In the genomic region with DNA sequence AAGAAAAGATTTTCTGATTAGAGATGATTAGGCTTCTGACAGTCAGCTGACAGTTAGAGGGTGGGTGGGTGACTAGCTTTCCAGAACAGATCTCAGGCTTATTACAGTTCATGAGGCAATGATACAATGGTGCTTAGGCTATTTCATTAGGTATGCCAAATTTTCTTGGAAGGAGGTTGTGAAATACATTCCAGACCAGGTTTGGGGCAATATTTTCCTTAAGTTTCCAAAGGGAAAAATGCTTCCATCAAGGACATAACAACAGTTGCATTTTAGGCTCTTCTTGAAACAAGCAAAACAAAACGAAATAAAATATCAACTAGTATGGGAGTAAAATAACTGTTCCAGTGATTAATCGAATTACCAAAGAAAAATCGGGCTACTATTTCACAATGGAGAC, we compare ENCODE assay signal across 22 cellular contexts. TPM values are rescaled to one million over a fixed set of nuclear protein-coding genes. Genes with fewer than 3 reads are reported as not detected.
DNase-seq lines count a peak whose midpoint lies in the region; ATAC-seq and TF ChIP-seq lines count a peak whose summit lies in the region.
"Had no signal": no experiment of that assay in that cellular context is flagged by ENCODE, and none has a peak within 500 bp of the region (broad histone marks: within the 10 kb centered on the region; RNA-seq: fewer than 3 reads in every experiment).

No MANE protein-coding gene starts in this region.

- DNase-seq in MCF 10A (ENCODE audit: unreplicated experiment) = peak; percentile 4
- no peak for DNase-seq in mammary epithelial cell
- peak; percentile 31 for DNase-seq in fibroblast of gingiva (ENCODE audit: low read depth)
- no peak for DNase-seq in sciatic nerve (ENCODE audit: low spot score)
- DNase-seq in NCI-H524 treated with DMSO at 0.1 percent for 48 hours (lab: John Stamatoyannopoulos, UW) = no peak
- DNase-seq in SKM-1 (lab: John Stamatoyannopoulos, UW; ENCODE audit: unreplicated experiment) = no peak
- DNase-seq: ACHN; AML-193; BE2C; CD4-positive, alpha-beta T cell; CD8-positive, alpha-beta memory T cell; DMS 273 treated with DMSO at 0.1 percent for 48 hours; DMS79; EL; GDM1; H9 had no signal

- CTCF ChIA-PET in MCF 10A (lab: Yijun Ruan, JAX) = interaction anchor here (0.8 to 2.2 kb wide), 2 partner anchors 12 to 299 kb away, joined by 3 to 10 read pairs; no protein-coding TSS in a partner anchor
- CTCF ChIA-PET in mammary epithelial cell (lab: Charles Lee; ENCODE audit: low non-redundant PET) = no interaction called here

- no peak overlapping the region for H3K4me3 Mint-ChIP-seq in MCF 10A (ENCODE audit: unreplicated experiment)
- H3K4me3 Mint-ChIP-seq: CD14-positive monocyte; CD4-positive, alpha-beta T cell; CD8-positive, alpha-beta memory T cell; GM23338; H9 had no signal

- no peaks in the 10 kb centered on the region for H3K36me3 Mint-ChIP-seq in MCF 10A (ENCODE audit: insufficient read depth, unreplicated experiment)
- H3K36me3 Mint-ChIP-seq: CD14-positive monocyte; CD8-positive, alpha-beta memory T cell had no signal

- intact Hi-C loops in MCF 10A (cut with micrococcal nuclease) = no loop called here
- intact Hi-C loops in mammary epithelial cell (cut with micrococcal nuclease) = no loop called here
- intact Hi-C loops in sciatic nerve (cut with DNase I) = no loop called here

- no peaks in the 10 kb centered on the region for H3K27me3 ChIP-seq in mammary epithelial cell (ENCODE audit: insufficient read depth, low read length)
- H3K27me3 ChIP-seq: BE2C; BLaER1 treated with 17β-estradiol and CSF1 and Interleukin-3, amounts not matched to agents 10 nM and 100 nM had no signal

- POLR2A ChIA-PET in MCF 10A (lab: Yijun Ruan, JAX) = no interaction called here

- H3K4me2 ChIP-seq in mammary epithelial cell (ENCODE audit: insufficient read depth, low read depth, low read length) = no peak overlapping the region
- H3K4me2 ChIP-seq: BLaER1 treated with 17β-estradiol and CSF1 and Interleukin-3, amounts not matched to agents 10 nM and 100 nM; GM23338 had no signal

- no peaks in the 10 kb centered on the region for H4K20me1 ChIP-seq in mammary epithelial cell (ENCODE audit: insufficient read depth, low read length)
- H4K20me1 ChIP-seq: BLaER1 treated with 17β-estradiol and CSF1 and Interleukin-3, amounts not matched to agents 10 nM and 100 nM had no signal

- peak; percentile 42 for ATAC-seq in sciatic nerve
- ATAC-seq: GM12878, GM23338, HCT116 had no signal

- H3K9me3 Mint-ChIP-seq in MCF 10A (ENCODE audit: unreplicated experiment) = no peaks in the 10 kb centered on the region
- H3K9me3 Mint-ChIP-seq: CD4-positive, alpha-beta T cell; CD8-positive, alpha-beta memory T cell; GM23338; H9 had no signal

- TF ChIP-seq CTCF in MCF 10A (IDR thresholded peaks at IDR 0.05; ENCODE audit: unreplicated experiment) = no peak
- TF ChIP-seq CTCF in mammary epithelial cell (conservative IDR thresholded peaks at IDR 0.05 in 1 of 2, IDR thresholded peaks at IDR 0.05 in 1 of 2; ENCODE audit: extremely low read depth in 1 of 2, insufficient read depth in 1 of 2, low read depth in 1 of 2, low read length in 2 of 2) = no peak

- 10% methylated on average over 3 of the region's 3 CpGs for WGBS in mammary epithelial cell (ENCODE audit: low coverage, missing lambda C conversion rate)

- no peaks in the 10 kb centered on the region for H3K36me3 ChIP-seq in mammary epithelial cell (ENCODE audit: insufficient read depth, low read length)
- H3K36me3 ChIP-seq: BE2C; BLaER1 treated with 17β-estradiol and CSF1 and Interleukin-3, amounts not matched to agents 10 nM and 100 nM had no signal

- in situ Hi-C loops in mammary epithelial cell (cut with MboI; ENCODE audit: low sequenced_read_pairs in 2 of 2) = no loop called here

- H3K4me1 ChIP-seq in mammary epithelial cell (ENCODE audit: insufficient read depth, low read length) = no peaks in the 10 kb centered on the region
- H3K4me1 ChIP-seq: BE2C; BLaER1 treated with 17β-estradiol and CSF1 and Interleukin-3, amounts not matched to agents 10 nM and 100 nM had no signal

- peaks cover 19% of the 10 kb centered on the region for H3K27me3 Mint-ChIP-seq in MCF 10A (ENCODE audit: insufficient read depth, unreplicated experiment)
- H3K27me3 Mint-ChIP-seq: CD4-positive, alpha-beta T cell; CD8-positive, alpha-beta memory T cell had no signal

- H3K9ac ChIP-seq in mammary epithelial cell (ENCODE audit: insufficient read depth, low read length) = no peak overlapping the region
- H3K9ac ChIP-seq: BLaER1 treated with 17β-estradiol and CSF1 and Interleukin-3, amounts not matched to agents 10 nM and 100 nM had no signal

- H3K9me3 ChIP-seq in mammary epithelial cell (replicated peaks; ENCODE audit: insufficient read depth, low read length) = no peaks in the 10 kb centered on the region
- H3K9me3 ChIP-seq: BE2C; BLaER1 treated with 17β-estradiol and CSF1 and Interleukin-3, amounts not matched to agents 10 nM and 100 nM had no signal

- H2AFZ ChIP-seq in mammary epithelial cell (ENCODE audit: low read depth, low read length) = no peak overlapping the region
- H2AFZ ChIP-seq: GM23338 had no signal

- no peak overlapping the region for H3K27ac ChIP-seq in mammary epithelial cell (ENCODE audit: insufficient read depth, low read depth, low read length)
- H3K27ac ChIP-seq: 22Rv1; BLaER1 treated with 17β-estradiol and CSF1 and Interleukin-3, amounts not matched to agents 10 nM and 100 nM had no signal

- no peaks in the 10 kb centered on the region for H3K79me2 ChIP-seq in mammary epithelial cell (ENCODE audit: insufficient read depth, low read length)

- dilution Hi-C loops in mammary epithelial cell (cut with HindIII; ENCODE audit: low sequenced_read_pairs) = no loop called here

- no peak overlapping the region for H3K27ac Mint-ChIP-seq in MCF 10A (ENCODE audit: low read depth, unreplicated experiment)
- H3K27ac Mint-ChIP-seq: CD14-positive monocyte; CD4-positive, alpha-beta T cell; CD8-positive, alpha-beta memory T cell; GM23338; H9 had no signal

- peaks cover 4% of the 10 kb centered on the region for H3K4me1 Mint-ChIP-seq in MCF 10A (ENCODE audit: insufficient read depth, unreplicated experiment)
- H3K4me1 Mint-ChIP-seq: CD14-positive monocyte; CD8-positive, alpha-beta memory T cell; GM23338; H9 had no signal

- no peak overlapping the region for H3K4me3 ChIP-seq in mammary epithelial cell (replicated peaks in 1 of 3; ENCODE audit: insufficient read depth in 1 of 3, low read depth in 2 of 3, low read length in 3 of 3)
- H3K4me3 ChIP-seq: BLaER1 treated with 17β-estradiol and CSF1 and Interleukin-3, amounts not matched to agents 10 nM and 100 nM; GM12878; GM23338 had no signal

- BruUV-seq in MCF 10A (replicated peaks; lab: Mats Ljungman, UMichigan) (no TSS peak), mammary epithelial cell (replicated peaks; lab: Mats Ljungman, UMichigan) (no TSS peak)

RNA-seq across cellular contexts. Expression of a gene that starts 59.3 kb away (rescaled TPM):
- total RNA-seq in MCF 10A (2022) (not detected in 2 replicates), mammary epithelial cell (10 to 100 TPM; 29.7 to 61.1 TPM), sciatic nerve (83.8 TPM)
- polyA plus RNA-seq in mammary epithelial cell = 18.0 TPM
- 10.6 TPM for polyA minus RNA-seq in mammary epithelial cell
- total RNA-seq: CD4-positive, alpha-beta T cell; CD8-positive, alpha-beta memory T cell had no signal
- polyA plus RNA-seq: CD14-positive monocyte; CD8-positive, alpha-beta memory T cell had no signal

Comparison
In these comparisons a context has a peak if more than half of its experiments do, and no peak if none do; other contexts are left out.
1. DNase-seq: peak in MCF 10A (single experiment) and fibroblast of gingiva (single experiment); none in mammary epithelial cell (single experiment), sciatic nerve (single experiment), NCI-H524 treated with DMSO at 0.1 percent for 48 hours (single experiment) and SKM-1 (single experiment).
2. RNA of a gene that starts 59.3 kb away (total RNA-seq): 83.8 TPM in sciatic nerve (single experiment) and 29.7 to 61.1 TPM in mammary epithelial cell; not detected in MCF 10A; every median in the first group is over 10 times any median in the second.